ENCODE assay signal across 35 cellular contexts in the genomic region with DNA sequence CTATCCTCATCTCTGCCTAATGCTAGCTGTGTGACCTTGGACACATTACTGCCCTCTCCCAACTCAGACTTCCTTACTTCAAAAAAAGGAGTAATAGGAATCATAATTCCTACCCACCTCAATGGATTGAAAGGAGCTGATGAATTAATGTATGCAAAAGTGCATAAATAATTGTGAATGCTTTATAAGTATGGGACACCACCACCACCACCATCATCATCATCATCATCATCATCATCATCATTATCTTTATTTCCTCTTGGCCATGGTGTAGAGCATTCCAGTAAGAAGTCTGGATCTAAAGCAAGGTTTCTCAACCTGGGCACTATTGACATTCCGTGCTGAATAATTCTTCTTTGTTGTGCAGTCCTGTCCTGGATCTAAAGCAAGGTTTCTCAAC.
"Had no signal": no experiment of that assay in that cellular context is flagged by ENCODE, and none has a peak within 500 bp of the region (broad histone marks: within the 10 kb centered on the region; RNA-seq: fewer than 3 reads in every experiment).

No MANE protein-coding gene starts in this region.

- H3K27me3 ChIP-seq: MG63 had no signal

- H3K36me3 ChIP-seq: MG63 had no signal

- H3K9me3 ChIP-seq: MG63 had no signal

- H3K4me3 ChIP-seq: MG63 had no signal

- DNase-seq: Karpas-422, Kasumi-1, MG63, MM.1S, MV-4-11, NCI-H1048, NCI-H1092, NCI-H1092 treated with DMSO at 0.1 percent for 48 hours, NCI-H1105, NCI-H1105 treated with DMSO at 0.1 percent for 48 hours, NCI-H1417, NCI-H1417 treated with DMSO at 0.1 percent for 48 hours, NCI-H1436, NCI-H1436 treated with DMSO at 0.1 percent for 48 hours, NCI-H146, NCI-H1694, NCI-H1694 treated with DMSO at 0.1 percent for 48 hours, NCI-H187, NCI-H187 treated with DMSO at 0.1 percent for 48 hours, NCI-H1930, NCI-H2029, NCI-H2029 treated with DMSO at 0.1 percent for 48 hours, NCI-H2081, NCI-H2081 treated with DMSO at 0.1 percent for 48 hours, NCI-H2107, NCI-H2171, NCI-H2171 treated with DMSO at 0.1 percent for 48 hours, NCI-H2227 treated with DMSO at 0.1 percent for 48 hours, NCI-H226, NCI-H345, NCI-H446, NCI-H446 treated with DMSO at 0.1 percent for 48 hours, NCI-H510A, NCI-H510A treated with DMSO at 0.1 percent for 48 hours, NCI-H524 had no signal
